ENCODE assay signal across 10 cellular contexts in the genomic region with DNA sequence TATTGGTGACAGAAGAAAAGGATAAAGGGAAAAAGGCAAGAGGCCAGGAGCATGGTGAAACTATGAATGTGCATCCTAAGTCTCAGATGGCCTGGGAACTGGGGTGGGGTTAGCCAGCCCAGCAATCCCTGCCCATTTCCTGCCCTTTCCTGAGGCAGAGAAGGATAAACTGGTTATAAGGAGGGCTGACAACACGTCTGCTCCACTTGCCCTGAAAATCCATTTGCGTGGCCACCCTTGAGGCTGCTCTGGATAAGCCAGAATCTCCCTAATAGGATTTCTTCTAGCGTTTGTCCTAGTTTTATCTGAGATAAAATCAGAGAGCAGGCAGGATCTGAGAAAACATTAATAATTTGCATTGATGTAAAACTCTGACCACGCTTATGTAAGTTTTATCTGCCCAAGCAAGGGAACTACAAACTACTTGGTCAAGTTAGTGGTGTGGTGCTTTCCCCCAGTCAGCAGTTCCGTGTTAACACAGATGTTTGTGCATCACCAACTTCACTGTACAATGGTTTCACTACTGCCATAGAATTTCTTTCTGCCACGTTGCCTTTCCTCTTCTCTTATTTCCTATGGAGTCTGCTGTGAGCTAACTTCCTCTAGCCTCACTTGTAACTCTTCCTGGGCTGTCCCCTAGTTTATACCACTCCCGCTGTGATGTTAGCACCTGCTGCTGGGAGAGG.
DNase-seq lines count a peak whose midpoint lies in the region; ATAC-seq and TF ChIP-seq lines count a peak whose summit lies in the region.
"Had no signal": no experiment of that assay in that cellular context is flagged by ENCODE, and none has a peak within 500 bp of the region (broad histone marks: within the 10 kb centered on the region; RNA-seq: fewer than 3 reads in every experiment).

No MANE protein-coding gene starts in this region.

- DNase-seq in neural progenitor cell (ENCODE audit: low spot score) = no peak
- DNase-seq in OCI-M1 (lab: John Stamatoyannopoulos, UW) = no peak
- DNase-seq in Right ventricle myocardium superior = no peak
- DNase-seq in globus pallidus (ENCODE audit: low spot score) = no peak
- no peak for DNase-seq in heart left ventricle
- DNase-seq: central memory CD4-positive, alpha-beta T cell; NCI-H1694 treated with DMSO at 0.1 percent for 48 hours had no signal

- H3K9me3 ChIP-seq in neural progenitor cell (ENCODE audit: low read depth) = no peaks in the 10 kb centered on the region
- H3K9me3 ChIP-seq in heart left ventricle = no peaks in the 10 kb centered on the region

- H3K9ac ChIP-seq in neural progenitor cell = no peak overlapping the region

- WGBS in heart left ventricle, 4 donors = 44 to 57% (median 50%) methylated on average over 7 of the region's 7 CpGs

- no peaks in the 10 kb centered on the region for H4K20me1 ChIP-seq in neural progenitor cell (ENCODE audit: low read depth)

- TF ChIP-seq POLR2A in heart left ventricle (IDR thresholded peaks at IDR 0.05) = no peak

- H3K4me1 Mint-ChIP-seq in neural progenitor cell = peaks cover 55% of the 10 kb centered on the region

- ATAC-seq in GM18909 (IDR thresholded peaks at IDR 0.05; ENCODE audit: poor library complexity, unreplicated experiment) (peak; percentile 98), GM21786 (IDR thresholded peaks at IDR 0.05; ENCODE audit: unreplicated experiment) (peak; percentile 98), HG03354 (IDR thresholded peaks at IDR 0.05; ENCODE audit: poor library complexity, severe bottlenecking, unreplicated experiment) (peak; percentile 98), Right ventricle myocardium superior (ENCODE audit: poor library complexity) (no peak), heart left ventricle (no peak)

- H3K27ac ChIP-seq in neural progenitor cell = no peak overlapping the region
- H3K27ac ChIP-seq in heart left ventricle = no peak overlapping the region

- H3K27me3 Mint-ChIP-seq in neural progenitor cell (ENCODE audit: insufficient read depth, low read depth) = peaks cover 3% of the 10 kb centered on the region

- H3K36me3 ChIP-seq in neural progenitor cell = no peaks in the 10 kb centered on the region
- no peaks in the 10 kb centered on the region for H3K36me3 ChIP-seq in heart left ventricle

- H3K4me2 ChIP-seq in neural progenitor cell = no peak overlapping the region

- intact Hi-C loops in Right ventricle myocardium superior (cut with DNase I) (no loop called here), heart left ventricle (cut with DNase I) (no loop called here)

- peak overlapping the region; percentile 68 for H2AFZ ChIP-seq in neural progenitor cell (replicated peaks)

- H3F3A ChIP-seq in neural progenitor cell (ENCODE audit: low read depth) = no peaks in the 10 kb centered on the region

- no peaks in the 10 kb centered on the region for H3K27me3 ChIP-seq in neural progenitor cell
- H3K27me3 ChIP-seq in heart left ventricle = no peaks in the 10 kb centered on the region

- H3K4me3 Mint-ChIP-seq in neural progenitor cell = no peak overlapping the region

- H3K4me1 ChIP-seq in neural progenitor cell (peaks cover 4% of the 10 kb centered on the region), heart left ventricle (no peaks in the 10 kb centered on the region)

- peaks cover 8% of the 10 kb centered on the region for H3K9me3 Mint-ChIP-seq in neural progenitor cell

- H3K27ac Mint-ChIP-seq in neural progenitor cell = peak overlapping the region; percentile 89

- no peaks in the 10 kb centered on the region for H3K79me2 ChIP-seq in neural progenitor cell (ENCODE audit: low read depth)

- no peak overlapping the region for H3K4me3 ChIP-seq in neural progenitor cell
- no peak overlapping the region for H3K4me3 ChIP-seq in heart left ventricle

- TF ChIP-seq CTCF in neural progenitor cell (IDR thresholded peaks at IDR 0.05) (no peak), heart left ventricle (IDR thresholded peaks at IDR 0.05) (no peak)

- no peaks in the 10 kb centered on the region for H3K36me3 Mint-ChIP-seq in neural progenitor cell

Comparison
In these comparisons a context has a peak if more than half of its experiments do, and no peak if none do; other contexts are left out.
1. ATAC-seq: peak in GM18909 (single experiment), GM21786 (single experiment) and HG03354 (single experiment); none in Right ventricle myocardium superior (single experiment) and heart left ventricle (0 of 4).